Comparison of ENCODE assay signal across 8 cellular contexts in the genomic region with DNA sequence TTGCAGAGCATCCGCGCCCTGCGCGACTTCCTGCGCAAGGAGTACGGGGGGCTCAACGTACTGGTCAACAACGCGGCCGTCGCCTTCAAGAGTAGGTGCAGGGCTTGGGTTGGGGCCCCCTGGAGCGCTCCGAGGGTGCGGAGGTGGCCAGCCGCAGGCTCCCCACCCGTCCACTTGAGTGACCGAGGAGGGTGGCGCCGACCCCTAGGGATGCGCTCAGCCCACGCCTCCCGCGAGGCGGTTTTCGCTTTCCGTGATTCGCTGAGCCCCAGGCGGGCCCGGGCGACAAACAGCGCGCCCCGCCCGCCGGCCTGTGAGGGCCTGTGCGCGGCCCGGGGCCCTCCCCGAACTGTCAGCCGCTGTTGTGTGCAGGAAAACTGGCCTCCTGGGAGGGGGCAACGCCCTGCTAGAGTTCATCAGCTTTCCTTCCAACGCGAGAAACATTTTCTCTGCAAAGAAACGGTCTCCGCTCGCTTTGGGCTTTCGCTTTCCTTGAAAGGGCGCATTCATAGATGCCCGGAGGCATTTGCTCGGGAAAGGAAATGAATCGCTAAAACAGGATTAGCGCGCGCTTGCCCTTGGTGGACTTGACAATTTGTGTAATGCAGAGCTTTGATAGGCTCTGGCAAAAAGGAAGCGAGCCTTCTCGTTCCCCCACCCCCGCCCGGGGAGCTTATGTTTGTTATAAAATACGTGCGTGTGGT. TPM values are rescaled to one million over a fixed set of nuclear protein-coding genes. Genes with fewer than 3 reads are reported as not detected.
DNase-seq lines count a peak whose midpoint lies in the region; ATAC-seq, FAIRE-seq and TF ChIP-seq lines count a peak whose summit lies in the region.

No MANE protein-coding gene starts in this region.

- H3K4me2 ChIP-seq in GM12878 (ENCODE audit: control insufficient read depth, insufficient read depth), result peak overlapping the region; percentile 100
- H3K4me2 ChIP-seq in hepatocyte, result peak overlapping the region; percentile 100

- no peaks in the 10 kb centered on the region for H3K9me2 ChIP-seq in hepatocyte (replicated peaks; ENCODE audit: insufficient read depth)

- no peak for TF ChIP-seq EP300 in GM12878 (IDR thresholded peaks at IDR 0.05; ENCODE audit: borderline replicate concordance in 1 of 2, control insufficient read depth in 1 of 2, low read depth in 2 of 2, low read length in 2 of 2)

- no peaks in the 10 kb centered on the region; the same call in 2 of the 3 replicates for H3K9me3 ChIP-seq in GM12878 (replicated peaks; ENCODE audit: control insufficient read depth, insufficient read depth, low read length)
- H3K9me3 ChIP-seq in hepatocyte (ENCODE audit: low read depth), result no peaks in the 10 kb centered on the region
- H3K9me3 ChIP-seq in psoas muscle, result no peaks in the 10 kb centered on the region

- TF ChIP-seq POLR2A in GM12878 (IDR thresholded peaks at IDR 0.05; ENCODE audit: low read depth, low read length), result no peak

- H2AFZ ChIP-seq in GM12878 (ENCODE audit: control insufficient read depth, low read depth, low read length), result peak overlapping the region; percentile 76
- peak overlapping the region; percentile 56 for H2AFZ ChIP-seq in hepatocyte

- ATAC-seq in GM12878, result peak; percentile 88
- peak; percentile 71 to 85 (median 77) for ATAC-seq in psoas muscle
- ATAC-seq in HG03354 (IDR thresholded peaks at IDR 0.05; ENCODE audit: poor library complexity, severe bottlenecking, unreplicated experiment), result no peak
- no peak for ATAC-seq in GM21447 (IDR thresholded peaks at IDR 0.05; ENCODE audit: unreplicated experiment)

- H3K4me1 ChIP-seq in GM12878 (ENCODE audit: control insufficient read depth, insufficient read depth, low read length) (peaks cover 15% of the 10 kb centered on the region), hepatocyte (ENCODE audit: insufficient read depth) (peaks cover 13% of the 10 kb centered on the region), psoas muscle (no peaks in the 10 kb centered on the region)

- H3K79me2 ChIP-seq in GM12878 (ENCODE audit: control insufficient read depth, insufficient read depth, low read length) (no peaks in the 10 kb centered on the region), hepatocyte (no peaks in the 10 kb centered on the region)

- in situ Hi-C loops in GM12878 (cut with MboI), result no loop called here

- H3K36me3 ChIP-seq in GM12878 (ENCODE audit: control insufficient read depth in 2 of 2, insufficient read depth in 2 of 2, low read length in 1 of 2) (no peaks in the 10 kb centered on the region), hepatocyte (replicated peaks; ENCODE audit: insufficient read depth, low read depth) (no peaks in the 10 kb centered on the region), psoas muscle (ENCODE audit: insufficient read depth in 1 of 2, low read depth in 1 of 2) (no peaks in the 10 kb centered on the region)

- FAIRE-seq in GM12878 (lab: Jason Lieb, UNC), result no peak

- H3K27ac ChIP-seq in GM12878 (ENCODE audit: control insufficient read depth, insufficient read depth) (no peak overlapping the region), hepatocyte (peak overlapping the region; percentile 7), psoas muscle (peak overlapping the region; percentile 59)

- no peaks in the 10 kb centered on the region for H4K20me1 ChIP-seq in GM12878 (ENCODE audit: control insufficient read depth, insufficient read depth)
- no peaks in the 10 kb centered on the region for H4K20me1 ChIP-seq in hepatocyte (ENCODE audit: insufficient read depth, poor library complexity, severe bottlenecking)

- CTCF ChIA-PET in GM12878 (lab: Yijun Ruan, JAX), result interaction anchor here (0.6 to 7.0 kb wide), 5 partner anchors 10 to 74 kb away, joined by 3 to 64 read pairs (median 6); no protein-coding TSS in a partner anchor

- WGBS in GM12878 (ENCODE audit: insufficient coverage, insufficient replicate concordance, low lambda C conversion rate, missing lambda C conversion rate), result 1% methylated on average over 59 of the region's 60 CpGs
- WGBS in hepatocyte (ENCODE audit: low lambda C conversion rate, missing lambda C conversion rate), result under 1% methylated on average over 60 of the region's 60 CpGs
- 1% methylated on average over 50 to 60 of the region's 60 CpGs for WGBS in psoas muscle, 3 donors

- intact Hi-C loops in GM12878 (cut with micrococcal nuclease; ENCODE audit: unreplicated experiment) (no loop called here), psoas muscle (cut with DNase I) (no loop called here)

- SMC1A ChIA-PET in GM12878 (lab: Charles Lee; ENCODE audit: uncharacterized antibody, unreplicated experiment), result interaction anchor here (0.8 to 1.0 kb wide), 2 partner anchors 26 to 94 kb away, joined by 3 read pairs; no protein-coding TSS in a partner anchor

- H3K27me3 ChIP-seq in GM12878 (replicated peaks in 1 of 2; ENCODE audit: control insufficient read depth in 2 of 2, insufficient read depth in 2 of 2, low read length in 1 of 2) (peaks cover 1 to 7% of the 10 kb centered on the region in 2 experiments; a peak in 3 of 4 replicates), hepatocyte (peaks cover 32% of the 10 kb centered on the region), psoas muscle (ENCODE audit: insufficient read depth in 3 of 3, low read length in 2 of 3) (peaks cover 0 to 26% (median 7%) of the 10 kb centered on the region in 3 donors)

- H3K4me3 ChIP-seq in GM12875 (ENCODE audit: low read depth, low read length) (peak overlapping the region; percentile 61), GM12878 (peak overlapping the region; percentile 73), hepatocyte (peak overlapping the region; percentile 43), psoas muscle (peak overlapping the region; percentile 81)

- no peak for TF ChIP-seq CTCF in GM12875 (IDR thresholded peaks at IDR 0.05; ENCODE audit: borderline replicate concordance, insufficient read depth, low read depth, low read length)
- TF ChIP-seq CTCF in GM12878 (IDR thresholded peaks at IDR 0.05 in 2 of 3, conservative IDR thresholded peaks at IDR 0.05 in 1 of 3; ENCODE audit: control insufficient read depth in 2 of 3, extremely low read depth in 1 of 3, insufficient read depth in 1 of 3, low read depth in 3 of 3, low read length in 3 of 3), result no peak
- no peak for TF ChIP-seq CTCF in hepatocyte (IDR thresholded peaks at IDR 0.05; ENCODE audit: poor library complexity)
- TF ChIP-seq CTCF in psoas muscle (IDR thresholded peaks at IDR 0.05), result no peak

- H3K9ac ChIP-seq in GM12878 (ENCODE audit: control insufficient read depth, insufficient read depth, low read length), result peak overlapping the region; percentile 1; the same call in 1 of the 2 replicates

- TF ChIP-seq RAD21 in GM12878 (IDR thresholded peaks at IDR 0.05; ENCODE audit: insufficient read depth, low read depth, low read length), result no peak

- POLR2A ChIA-PET in GM12878 (lab: Charles Lee), result interaction anchor here (0.6 kb wide), 1 partner anchor 208 kb away, joined by 4 read pairs; no protein-coding TSS in a partner anchor

- RAD21 ChIA-PET in GM12878 (lab: Charles Lee; ENCODE audit: unreplicated experiment), result interaction anchor here (1.2 kb wide), 1 partner anchor 195 kb away, joined by 3 read pairs; no protein-coding TSS in a partner anchor

- BruUV-seq in GM12878 (replicated peaks; lab: Mats Ljungman, UMichigan), result no TSS peak

- DNase-seq in NCI-H1092 (lab: John Stamatoyannopoulos, UW) (peak; percentile 49), T-helper 9 cell (peak; percentile 36), GM12878 (ENCODE audit: low read depth, low spot score) (no peak), hepatocyte (ENCODE audit: low spot score) (peak; percentile 66), psoas muscle (peak; percentile 78 to 88)

RNA-seq across cellular contexts. Expression of a gene that starts 0.7 kb away (rescaled TPM):
- total RNA-seq in GM12878 (2013; cell fraction: nucleolus; rRNA removed), result 0.35 and 0.61 TPM in 2 replicates
- total RNA-seq in GM12878 (2014; rRNA removed), result 8.9 and 9.1 TPM in 2 replicates
- 9.2 and 10.5 TPM in 2 replicates for total RNA-seq in GM12878 (2014; rRNA removed; fragmentation: Illumina TruSeq; extraction: Trizol)
- 14.1 and 15.2 TPM in 2 replicates for total RNA-seq in GM12878 (2021)
- 0.93 TPM for polyA plus RNA-seq in GM12878 (2011; ENCODE audit: low read depth)
- polyA plus RNA-seq in GM12878 (2011; rRNA removed), result 0.48 and 0.72 TPM in 2 replicates
- polyA plus RNA-seq in GM12878 (2011; cell fraction: cytosol; rRNA removed), result 0.46 and 0.57 TPM in 2 replicates
- 0.19 and 0.28 TPM in 2 replicates for polyA plus RNA-seq in GM12878 (2011; cell fraction: nucleus; rRNA removed)
- polyA plus RNA-seq in GM12878 (2012), result 0.60 and 0.80 TPM in 2 replicates
- 6.6 and 7.5 TPM in 2 replicates for polyA plus RNA-seq in GM12878 (2014; fragmentation: Illumina TruSeq; extraction: Trizol)
- polyA plus RNA-seq in GM12878 (2014; fragmentation: Nextera tagmentation; extraction: Ambion mirVana), result 10 to 100 TPM in 1 of 2 experiments, 1 to 10 TPM in 1; 4.4 to 11.9 TPM
- polyA plus RNA-seq in GM12878 (2014; rRNA removed), result 13.7 and 17.2 TPM in 2 replicates
- 10 to 100 TPM; 16.2 to 16.4 TPM for polyA plus RNA-seq in GM12878 (2016; fragmentation: Nextera tagmentation; extraction: Ambion mirVana)
- polyA minus RNA-seq in GM12878 (2011; rRNA and poly(A)+ RNA removed), result 0.22 and 0.46 TPM in 2 replicates
- polyA minus RNA-seq in GM12878 (2011; cell fraction: cytosol; rRNA and poly(A)+ RNA removed), result not detected in 2 replicates
- polyA minus RNA-seq in GM12878 (2011; cell fraction: nucleus; rRNA and poly(A)+ RNA removed), result 0.36 TPM in 1 of 2 replicates, not detected in the other
- 0.12 and 1.7 TPM in 2 replicates for total RNA-seq in hepatocyte
- polyA plus RNA-seq in hepatocyte, result 0.22 and 0.56 TPM in 2 replicates
- 1 to 10 TPM in 3 of 4 donors, under 1 TPM in 1; 0.64 to 1.9 (median 1.2) TPM for total RNA-seq in psoas muscle
- polyA plus RNA-seq in psoas muscle, result 1 to 10 TPM; 1.2 to 1.8 (median 1.8) TPM

RNA-seq across cellular contexts. Expression of a gene that starts 21.1 kb away (rescaled TPM):
- total RNA-seq in GM12878 (2013; cell fraction: nucleolus; rRNA removed), result 32.4 and 33.1 TPM in 2 replicates
- total RNA-seq in GM12878 (2014; rRNA removed), result 3.5 and 4.0 TPM in 2 replicates
- total RNA-seq in GM12878 (2014; rRNA removed; fragmentation: Illumina TruSeq; extraction: Trizol), result 3.8 and 4.3 TPM in 2 replicates
- 11.0 and 12.2 TPM in 2 replicates for total RNA-seq in GM12878 (2021)
- polyA plus RNA-seq in GM12878 (2011; ENCODE audit: low read depth), result 1.2 TPM
- 1.2 and 1.6 TPM in 2 replicates for polyA plus RNA-seq in GM12878 (2011; rRNA removed)
- polyA plus RNA-seq in GM12878 (2011; cell fraction: cytosol; rRNA removed), result 1.3 and 1.7 TPM in 2 replicates
- polyA plus RNA-seq in GM12878 (2011; cell fraction: nucleus; rRNA removed), result 2.2 and 2.5 TPM in 2 replicates
- polyA plus RNA-seq in GM12878 (2012), result 1.2 and 1.5 TPM in 2 replicates
- polyA plus RNA-seq in GM12878 (2014; fragmentation: Illumina TruSeq; extraction: Trizol), result 6.0 and 6.6 TPM in 2 replicates
- 1 to 10 TPM; 1.2 to 1.3 TPM for polyA plus RNA-seq in GM12878 (2014; fragmentation: Nextera tagmentation; extraction: Ambion mirVana)
- polyA plus RNA-seq in GM12878 (2014; rRNA removed), result 4.7 and 4.8 TPM in 2 replicates
- 1 to 10 TPM; 5.6 to 6.3 TPM for polyA plus RNA-seq in GM12878 (2016; fragmentation: Nextera tagmentation; extraction: Ambion mirVana)
- 2.6 and 2.9 TPM in 2 replicates for polyA minus RNA-seq in GM12878 (2011; rRNA and poly(A)+ RNA removed)
- polyA minus RNA-seq in GM12878 (2011; cell fraction: cytosol; rRNA and poly(A)+ RNA removed), result 0.80 and 1.5 TPM in 2 replicates
- 2.9 and 4.5 TPM in 2 replicates for polyA minus RNA-seq in GM12878 (2011; cell fraction: nucleus; rRNA and poly(A)+ RNA removed)
- total RNA-seq in hepatocyte, result 9.1 and 17.7 TPM in 2 replicates
- polyA plus RNA-seq in hepatocyte, result 6.6 and 7.1 TPM in 2 replicates
- total RNA-seq in psoas muscle, result 10 to 100 TPM; 12.8 to 20.7 (median 14.3) TPM
- polyA plus RNA-seq in psoas muscle, result 1 to 10 TPM; 3.1 to 7.4 (median 4.7) TPM

Comparison
In these comparisons a context has a peak if more than half of its experiments do, and no peak if none do; other contexts are left out.
1. ATAC-seq: peak in GM12878 (single experiment) and psoas muscle (4 of 4); none in HG03354 (single experiment) and GM21447 (single experiment).
2. Peak in every context shown above with its lines, with median percentiles within 50 percentile points of each other: H3K4me3 ChIP-seq.